8 cellular contexts compared by ENCODE assay signal in genomic region chr11:88886796-88887195, GRCh38.
DNase-seq lines count a peak whose midpoint lies in the region; ATAC-seq, FAIRE-seq and TF ChIP-seq lines count a peak whose summit lies in the region.

No MANE protein-coding gene starts in this region.

- H3K27me3 ChIP-seq in GM06990 (replicated peaks; ENCODE audit: control insufficient read depth, insufficient read depth, low read length) (no peaks in the 10 kb centered on the region), Panc1 (ENCODE audit: control insufficient read depth, insufficient read depth, low read length) (no peaks in the 10 kb centered on the region), small intestine (ENCODE audit: control insufficient read depth in 2 of 2, insufficient read depth in 2 of 2, low read length in 2 of 2) (no peaks in the 10 kb centered on the region), adrenal gland (no peaks in the 10 kb centered on the region)

- intact Hi-C loops in Panc1 (cut with micrococcal nuclease; ENCODE audit: unreplicated experiment) = no loop called here
- intact Hi-C loops in kidney (cut with DNase I) = no loop called here
- intact Hi-C loops in adrenal gland (cut with DNase I) = no loop called here

- no peak overlapping the region for H3K27ac ChIP-seq in Panc1 (ENCODE audit: low read length)
- no peak overlapping the region for H3K27ac ChIP-seq in small intestine (ENCODE audit: low read depth in 1 of 2, low read length in 1 of 2)
- H3K27ac ChIP-seq in kidney (ENCODE audit: low read depth in 2 of 2, low read length in 2 of 2) = no peak overlapping the region
- H3K27ac ChIP-seq in adrenal gland = no peak overlapping the region

- no peak overlapping the region for H3K9ac ChIP-seq in kidney (ENCODE audit: low read length in 2 of 2)

- in situ Hi-C loops in Panc1 (cut with HindIII; ENCODE audit: low pct_unique_long_range_greater_than_20kb, low sequenced_read_pairs) = no loop called here

- CTCF ChIA-PET in Panc1 (lab: Charles Lee) = no interaction called here

- H3K36me3 ChIP-seq in GM06990 (ENCODE audit: control insufficient read depth, insufficient read depth, low read length) (no peaks in the 10 kb centered on the region), Panc1 (ENCODE audit: control insufficient read depth, insufficient read depth, low read length) (no peaks in the 10 kb centered on the region), small intestine (ENCODE audit: control insufficient read depth in 2 of 2, insufficient read depth in 2 of 2, low read length in 2 of 2) (no peaks in the 10 kb centered on the region), kidney (ENCODE audit: control insufficient read depth in 1 of 2, insufficient read depth in 2 of 2, low read length in 2 of 2) (no peaks in the 10 kb centered on the region), adrenal gland (replicated peaks in 1 of 2) (no peaks in the 10 kb centered on the region)

- no peak for FAIRE-seq in small intestine (lab: Jason Lieb, UNC)
- FAIRE-seq in kidney (lab: Jason Lieb, UNC) = no peak

- no TSS peak for BruUV-seq in Panc1 (replicated peaks; lab: Mats Ljungman, UMichigan)

- H3K9me3 ChIP-seq in Panc1 (ENCODE audit: control insufficient read depth, insufficient read depth, low read depth, low read length) (0 out of 2 replicates have a peak, but pooled peaks cover 2% of the 10 kb centered on the region), small intestine (ENCODE audit: control insufficient read depth, low read depth) (no peaks in the 10 kb centered on the region), kidney (ENCODE audit: control insufficient read depth in 1 of 2, low read length in 2 of 2) (peaks cover 6 to 10% of the 10 kb centered on the region in 2 donors), adrenal gland (replicated peaks in 1 of 3) (no peaks in the 10 kb centered on the region)

- H3K4me1 ChIP-seq in Panc1 (ENCODE audit: control insufficient read depth, insufficient read depth, low read length) (no peaks in the 10 kb centered on the region), small intestine (ENCODE audit: control insufficient read depth in 2 of 2, insufficient read depth in 1 of 2, low read depth in 1 of 2, low read length in 1 of 2) (no peaks in the 10 kb centered on the region), kidney (ENCODE audit: control insufficient read depth in 1 of 2, insufficient read depth in 1 of 2, low read depth in 1 of 2, low read length in 2 of 2) (no peaks in the 10 kb centered on the region), adrenal gland (replicated peaks in 1 of 2) (no peaks in the 10 kb centered on the region)

- no peak for TF ChIP-seq POLR2A in adrenal gland (IDR thresholded peaks at IDR 0.05)

- DNase-seq in AG08395 (ENCODE audit: low spot score) (peak; percentile 5), GM06990 (ENCODE audit: extremely low read depth, insufficient read length) (no peak), Panc1 (ENCODE audit: low read depth, low spot score) (peak; percentile 51), cerebellar cortex (ENCODE audit: low spot score) (peak; percentile 22), small intestine (peak; percentile 0), kidney (no peak), adrenal gland (no peak)

- peak; percentile 51 for TF ChIP-seq CTCF in GM06990 (IDR thresholded peaks at IDR 0.05; ENCODE audit: insufficient read depth, low read length, poor library complexity, severe bottlenecking)
- TF ChIP-seq CTCF in Panc1 (IDR thresholded peaks at IDR 0.05) = peak; percentile 46
- TF ChIP-seq CTCF in kidney (IDR thresholded peaks at IDR 0.05; ENCODE audit: borderline replicate concordance, extremely low read depth, insufficient read depth) = no peak
- no peak for TF ChIP-seq CTCF in adrenal gland (IDR thresholded peaks at IDR 0.05)

- ATAC-seq in HG02973 (IDR thresholded peaks at IDR 0.05; ENCODE audit: unreplicated experiment) = peak; percentile 71
- peak; percentile 74; the same call in 1 of the 2 replicates for ATAC-seq in Panc1

- H3K4me3 ChIP-seq in GM06990 (replicated peaks; ENCODE audit: low read depth, low read length) (no peak overlapping the region), Panc1 (ENCODE audit: low read depth in 2 of 2, low read length in 2 of 2) (no peak overlapping the region), small intestine (ENCODE audit: low read depth in 1 of 2, low read length in 2 of 2) (no peak overlapping the region), kidney (ENCODE audit: low read length in 2 of 2) (no peak overlapping the region), adrenal gland (no peak overlapping the region)

- POLR2A ChIA-PET in Panc1 (lab: Charles Lee) = no interaction called here

- 49 to 57% (median 51%) methylated on average over 3 of the region's 3 CpGs for whole genome bisulfite sequencing in small intestine, 3 donors
- WGBS in adrenal gland, 4 donors = 55 to 72% (median 63%) methylated on average over 3 of the region's 3 CpGs

Comparison
In these comparisons a context has a peak if more than half of its experiments do, and no peak if none do; other contexts are left out.
1. DNase-seq: peak in AG08395 (single experiment), Panc1 (single experiment), cerebellar cortex (single experiment) and small intestine (single experiment); none in GM06990 (single experiment), kidney (single experiment) and adrenal gland (0 of 7).
2. CTCF ChIP-seq: peak in GM06990 (single experiment) and Panc1 (single experiment); none in kidney (single experiment) and adrenal gland (0 of 6).